In genomic region chr17:16988749-16989229, GRCh38 we compare ENCODE assay signal across 8 cellular contexts. TPM values are rescaled to one million over a fixed set of nuclear protein-coding genes. Genes with fewer than 3 reads are reported as not detected.
DNase-seq lines count a peak whose midpoint lies in the region; ATAC-seq and TF ChIP-seq lines count a peak whose summit lies in the region.

No MANE protein-coding gene starts in this region.

- no peaks in the 10 kb centered on the region for H3K9me3 ChIP-seq in left ventricle myocardium inferior (replicated peaks)

- no peaks in the 10 kb centered on the region for H3K27me3 ChIP-seq in left ventricle myocardium inferior (ENCODE audit: low read depth)

- H3K4me3 Mint-ChIP-seq in IgD-negative memory B cell (peak overlapping the region; percentile 73 to 95 (median 88)), WTC11 (no peak overlapping the region)

- H3K36me3 ChIP-seq in left ventricle myocardium inferior = no peaks in the 10 kb centered on the region

- DNase-seq in CD1c-positive myeloid dendritic cell (ENCODE audit: extremely low spot score) (peak; percentile 41), left ventricle myocardium inferior (no peak), occipital lobe (lab: John Stamatoyannopoulos, UW) (no peak), OCI-M1 (lab: John Stamatoyannopoulos, UW) (no peak), WTC11 (ENCODE audit: low spot score) (no peak), cerebellar nuclear complex (lab: John Stamatoyannopoulos, UW) (no peak)

- peaks cover 18% of the 10 kb centered on the region for H3K4me1 ChIP-seq in left ventricle myocardium inferior

- no peaks in the 10 kb centered on the region for H3K27me3 Mint-ChIP-seq in IgD-negative memory B cell
- H3K27me3 Mint-ChIP-seq in WTC11 (ENCODE audit: low read depth) = no peaks in the 10 kb centered on the region

- CTCF ChIA-PET in WTC11 (lab: Charles Lee) = interaction anchor here (0.5 to 1.0 kb wide), 2 partner anchors 48 to 77 kb away, joined by 3 to 4 read pairs; no protein-coding TSS in a partner anchor

- H3K27ac ChIP-seq in left ventricle myocardium inferior (replicated peaks) = peak overlapping the region; percentile 30

- H3K4me3 ChIP-seq in left ventricle myocardium inferior = no peak overlapping the region

- peaks cover 2% of the 10 kb centered on the region for H3K36me3 Mint-ChIP-seq in IgD-negative memory B cell
- H3K36me3 Mint-ChIP-seq in WTC11 = no peaks in the 10 kb centered on the region

- no peaks in the 10 kb centered on the region for H3K9me3 Mint-ChIP-seq in IgD-negative memory B cell
- no peaks in the 10 kb centered on the region for H3K9me3 Mint-ChIP-seq in WTC11

- POLR2A ChIA-PET in WTC11 (lab: Charles Lee) = interaction anchor here (0.6 kb wide), 1 partner anchor 10 kb away, joined by 3 read pairs; no protein-coding TSS in a partner anchor

- peaks cover 22 to 51% (median 47%) of the 10 kb centered on the region in 3 donors for H3K4me1 Mint-ChIP-seq in IgD-negative memory B cell
- H3K4me1 Mint-ChIP-seq in WTC11 = no peaks in the 10 kb centered on the region

- peak; percentile 17 for ATAC-seq in GM19438 (IDR thresholded peaks at IDR 0.05; ENCODE audit: low read depth, unreplicated experiment)
- ATAC-seq in WTC11 = no peak

- peak overlapping the region; percentile 84 to 99 (median 98) for H3K27ac Mint-ChIP-seq in IgD-negative memory B cell
- H3K27ac Mint-ChIP-seq in WTC11 = no peak overlapping the region

- intact Hi-C loops in left ventricle myocardium inferior (cut with micrococcal nuclease) = no loop called here

- no peak for TF ChIP-seq CTCF in left ventricle myocardium inferior (IDR thresholded peaks at IDR 0.05; ENCODE audit: borderline replicate concordance)
- TF ChIP-seq CTCF in WTC11 (IDR thresholded peaks at IDR 0.05) = no peak

TF ChIP-seq in WTC11, 78 proteins besides CTCF, POLR2A, EP300 and RAD21:
- TF ChIP-seq CBFB (CRISPR knock-in tag; IDR thresholded peaks at IDR 0.05; ENCODE audit: low read depth) (no peak), E2F5 (CRISPR knock-in tag; IDR thresholded peaks at IDR 0.05) (no peak), EMX1 (CRISPR knock-in tag; IDR thresholded peaks at IDR 0.05) (no peak)

RNA-seq across cellular contexts. Expression of gene TNFRSF13B, which starts 16.9 kb away (rescaled TPM):
- 224 TPM for polyA plus RNA-seq in IgD-negative memory B cell
- total RNA-seq in left ventricle myocardium inferior (not detected), occipital lobe (not detected), WTC11 (2021) (0.18 TPM in 2 of 3 replicates, not detected in the other)

RNA-seq across cellular contexts. Expression of gene MPRIP, which starts 53.5 kb away (rescaled TPM):
- 14.4 TPM for polyA plus RNA-seq in IgD-negative memory B cell
- 350 TPM for total RNA-seq in left ventricle myocardium inferior
- total RNA-seq in occipital lobe = 126 TPM
- 127 to 140 TPM (median 136 TPM) in 3 replicates for total RNA-seq in WTC11 (2021)
